In genomic region chr15:26864664-26865191, GRCh38 we compare ENCODE assay signal across 9 cellular contexts. TPM values are rescaled to one million over a fixed set of nuclear protein-coding genes. Genes with fewer than 3 reads are reported as not detected.
A peak's percentile ranks its signal among the peaks of the same experiment; 100 is the strongest.
DNase-seq lines count a peak whose midpoint lies in the region; ATAC-seq, FAIRE-seq and TF ChIP-seq lines count a peak whose summit lies in the region.
"Had no signal": no experiment of that assay in that cellular context is flagged by ENCODE, and none has a peak within 500 bp of the region (broad histone marks: within the 10 kb centered on the region; RNA-seq: fewer than 3 reads in every experiment).

No MANE protein-coding gene starts in this region.

- no TSS peak for BruUV-seq in GM12878 (replicated peaks; lab: Mats Ljungman, UMichigan)

- no peak overlapping the region for H3K4me3 ChIP-seq in GM12878

- H3K27me3 ChIP-seq in GM12878 (replicated peaks in 1 of 2; ENCODE audit: control insufficient read depth in 2 of 2, insufficient read depth in 2 of 2, low read length in 1 of 2): no peaks in the 10 kb centered on the region

- peak; percentile 43 for TF ChIP-seq RAD21 in GM12878 (IDR thresholded peaks at IDR 0.05; ENCODE audit: insufficient read depth, low read depth, low read length)

- no peaks in the 10 kb centered on the region; the same call in 2 of the 3 replicates for H3K9me3 ChIP-seq in GM12878 (replicated peaks; ENCODE audit: control insufficient read depth, insufficient read depth, low read length)

- WGBS in GM12878 (ENCODE audit: insufficient coverage, insufficient replicate concordance, low lambda C conversion rate, missing lambda C conversion rate): 17% methylated on average over 8 of the region's 8 CpGs

- H2AFZ ChIP-seq in GM12878 (ENCODE audit: control insufficient read depth, low read depth, low read length): no peak overlapping the region

- DNase-seq in DMS153 treated with DMSO at 0.1 percent for 48 hours (lab: John Stamatoyannopoulos, UW; ENCODE audit: unreplicated experiment) (peak; percentile 26), DMS153 (lab: John Stamatoyannopoulos, UW) (no peak), NCI-H2081 treated with DMSO at 0.1 percent for 48 hours (lab: John Stamatoyannopoulos, UW) (peak; percentile 65), GM12878 (ENCODE audit: low read depth, low spot score) (no peak), left lobe of liver (ENCODE audit: low spot score) (no peak), SIG-M5 treated with dmso at 0.1 percent for 504 hours (lab: John Stamatoyannopoulos, UW; ENCODE audit: unreplicated experiment) (no peak)
- DNase-seq: naive B cell had no signal

- TF ChIP-seq POLR2A in GM12878 (IDR thresholded peaks at IDR 0.05; ENCODE audit: low read depth, low read length): no peak

- H3K27ac ChIP-seq in GM12878 (ENCODE audit: control insufficient read depth, insufficient read depth): no peak overlapping the region

- no peaks in the 10 kb centered on the region for H3K4me1 ChIP-seq in GM12878 (ENCODE audit: control insufficient read depth, insufficient read depth, low read length)

- H3K36me3 ChIP-seq in GM12878 (ENCODE audit: control insufficient read depth in 2 of 2, insufficient read depth in 2 of 2, low read length in 1 of 2): no peaks in the 10 kb centered on the region

- intact Hi-C loops in GM12878 (cut with micrococcal nuclease; ENCODE audit: unreplicated experiment): no loop called here

- H4K20me1 ChIP-seq in GM12878 (ENCODE audit: control insufficient read depth, insufficient read depth): no peaks in the 10 kb centered on the region

- peak in 2 of 3 experiments; percentile 19 to 32; a peak in 3 of 6 replicates for TF ChIP-seq CTCF in GM12878 (IDR thresholded peaks at IDR 0.05 in 2 of 3, conservative IDR thresholded peaks at IDR 0.05 in 1 of 3; ENCODE audit: control insufficient read depth in 2 of 3, extremely low read depth in 1 of 3, insufficient read depth in 1 of 3, low read depth in 3 of 3, low read length in 3 of 3)

- no peak overlapping the region for H3K4me2 ChIP-seq in GM12878 (ENCODE audit: control insufficient read depth, insufficient read depth)

- POLR2A ChIA-PET in GM12878 (lab: Charles Lee): no interaction called here

- CTCF ChIA-PET in GM12878 (lab: Yijun Ruan, JAX): no interaction called here

- SMC1A ChIA-PET in GM12878 (lab: Charles Lee; ENCODE audit: uncharacterized antibody, unreplicated experiment): no interaction called here

- FAIRE-seq in GM12878 (lab: Jason Lieb, UNC): no peak

- TF ChIP-seq EP300 in GM12878 (IDR thresholded peaks at IDR 0.05; ENCODE audit: borderline replicate concordance in 1 of 2, control insufficient read depth in 1 of 2, low read depth in 2 of 2, low read length in 2 of 2): no peak

- ATAC-seq in GM12878 (no peak), left lobe of liver (peak; percentile 80), GM21360 (IDR thresholded peaks at IDR 0.05; ENCODE audit: unreplicated experiment) (no peak), HG03439 (IDR thresholded peaks at IDR 0.05; ENCODE audit: unreplicated experiment) (no peak)

- H3K9ac ChIP-seq in GM12878 (ENCODE audit: control insufficient read depth, insufficient read depth, low read length): no peak overlapping the region

- H3K79me2 ChIP-seq in GM12878 (ENCODE audit: control insufficient read depth, insufficient read depth, low read length): no peaks in the 10 kb centered on the region

- in situ Hi-C loops in GM12878 (cut with MboI): loop anchor here (25.0 kb wide), 1 partner anchor 1352 kb away; no protein-coding TSS in a partner anchor

- RAD21 ChIA-PET in GM12878 (lab: Charles Lee; ENCODE audit: unreplicated experiment): no interaction called here

TF ChIP-seq in GM12878, 131 proteins besides CTCF, POLR2A, EP300 and RAD21:
- TF ChIP-seq LARP7 (IDR thresholded peaks at IDR 0.05): no peak
- TF ChIP-seq SMC3 (IDR thresholded peaks at IDR 0.05; ENCODE audit: borderline replicate concordance, low read length): peak; percentile 31; the same call in 1 of the 2 replicates
- TF ChIP-seq MEF2A (IDR thresholded peaks at IDR 0.05; ENCODE audit: insufficient read depth, low read depth, low read length): no peak
- no peak for TF ChIP-seq ZNF274 (IDR thresholded peaks at IDR 0.05; ENCODE audit: insufficient read depth, insufficient read length)

RNA-seq across cellular contexts. Expression of gene GABRA5, which starts 2.1 kb away (rescaled TPM):
- not detected in 2 replicates for total RNA-seq in GM12878 (2013; cell fraction: nucleolus; rRNA removed)
- not detected in 2 replicates for total RNA-seq in GM12878 (2014; rRNA removed)
- not detected in 2 replicates for total RNA-seq in GM12878 (2014; rRNA removed; fragmentation: Illumina TruSeq; extraction: Trizol)
- total RNA-seq in GM12878 (2021): not detected in 2 replicates
- not detected for polyA plus RNA-seq in GM12878 (2011; ENCODE audit: low read depth)
- 0.09 and 0.10 TPM in 2 replicates for polyA plus RNA-seq in GM12878 (2011; rRNA removed)
- polyA plus RNA-seq in GM12878 (2011; cell fraction: cytosol; rRNA removed): 0.03 TPM in 1 of 2 replicates, not detected in the other
- polyA plus RNA-seq in GM12878 (2011; cell fraction: nucleus; rRNA removed): 0.10 TPM in 1 of 2 replicates, not detected in the other
- not detected in 2 replicates for polyA plus RNA-seq in GM12878 (2012)
- polyA plus RNA-seq in GM12878 (2014; fragmentation: Illumina TruSeq; extraction: Trizol): not detected in 2 replicates
- polyA plus RNA-seq in GM12878 (2014; fragmentation: Nextera tagmentation; extraction: Ambion mirVana): not detected
- polyA plus RNA-seq in GM12878 (2014; rRNA removed): not detected in 2 replicates
- not detected for polyA plus RNA-seq in GM12878 (2016; fragmentation: Nextera tagmentation; extraction: Ambion mirVana)
- not detected in 2 replicates for polyA minus RNA-seq in GM12878 (2011; rRNA and poly(A)+ RNA removed)
- polyA minus RNA-seq in GM12878 (2011; cell fraction: cytosol; rRNA and poly(A)+ RNA removed): not detected in 2 replicates
- polyA minus RNA-seq in GM12878 (2011; cell fraction: nucleus; rRNA and poly(A)+ RNA removed): not detected in 2 replicates
- 0.25 TPM for total RNA-seq in left lobe of liver

Comparison
In these comparisons a context has a peak if more than half of its experiments do, and no peak if none do; other contexts are left out.
1. DNase-seq: peak in DMS153 treated with DMSO at 0.1 percent for 48 hours (single experiment) and NCI-H2081 treated with DMSO at 0.1 percent for 48 hours (single experiment); none in DMS153 (single experiment), GM12878 (single experiment), left lobe of liver (single experiment) and SIG-M5 treated with dmso at 0.1 percent for 504 hours (single experiment).